8 cellular contexts compared by ENCODE assay signal in the genomic region with DNA sequence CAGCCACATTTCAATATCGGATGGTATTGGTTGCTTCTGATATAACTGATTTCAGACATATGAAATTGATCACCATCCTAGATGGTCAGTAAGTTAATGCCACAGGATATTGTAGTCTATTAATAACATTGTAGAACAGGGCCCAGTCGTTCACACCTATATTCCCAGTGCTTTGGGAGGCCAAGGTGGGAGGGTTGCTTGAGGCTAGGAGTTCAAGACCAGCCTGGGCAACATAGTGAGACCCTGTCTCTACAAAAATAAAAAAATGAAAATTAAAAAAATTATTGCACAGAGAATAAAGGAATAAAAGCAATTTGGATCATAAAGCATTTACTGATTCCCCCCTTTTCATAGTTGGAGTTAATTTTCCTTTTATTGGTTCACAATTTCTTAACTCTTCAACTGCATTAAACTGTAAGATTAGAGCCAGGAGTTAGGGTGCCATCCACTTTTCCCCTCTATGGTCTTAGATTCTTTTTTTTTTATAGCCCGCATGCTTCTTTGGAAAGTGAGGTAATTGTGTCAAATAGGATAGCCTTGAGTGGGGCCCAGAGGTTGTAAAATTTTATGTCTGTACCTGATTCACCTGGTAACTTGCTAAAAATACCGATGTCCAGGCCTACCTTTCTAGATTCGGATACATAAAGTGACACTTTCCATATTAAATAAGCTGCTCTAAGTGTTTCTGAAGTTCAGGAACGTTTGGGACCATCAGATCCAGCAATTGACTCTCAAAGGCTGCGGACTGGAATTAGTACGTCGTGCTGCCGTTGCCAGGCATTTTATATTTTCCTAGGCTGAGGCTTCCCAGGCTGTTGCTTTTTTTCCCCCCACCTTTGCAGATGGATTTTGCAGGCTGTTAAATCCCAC. TPM values are rescaled to one million over a fixed set of nuclear protein-coding genes. Genes with fewer than 3 reads are reported as not detected.
DNase-seq lines count a peak whose midpoint lies in the region; ATAC-seq and TF ChIP-seq lines count a peak whose summit lies in the region.

No MANE protein-coding gene starts in this region.

- no peaks in the 10 kb centered on the region for H3K36me3 ChIP-seq in adrenal gland (replicated peaks in 1 of 2)
- no peaks in the 10 kb centered on the region for H3K36me3 ChIP-seq in liver (ENCODE audit: control insufficient read depth in 4 of 4, insufficient read depth in 3 of 4, low read depth in 1 of 4, low read length in 3 of 4)
- no peaks in the 10 kb centered on the region for H3K36me3 ChIP-seq in tibial nerve

- no peak for TF ChIP-seq RAD21 in liver (IDR thresholded peaks at IDR 0.05)

- CTCF ChIA-PET in activated naive CD4-positive, alpha-beta T cell treated with anti-CD3 and anti-CD28 coated beads for 36 hours (lab: Charles Lee), result interaction anchor here (0.5 kb wide), 1 partner anchor 19 kb away, joined by 3 read pairs; no protein-coding TSS in a partner anchor

- H3K27ac ChIP-seq in adrenal gland (peak overlapping the region; percentile 41 to 92 (median 87)), liver (ENCODE audit: low read depth in 1 of 2, low read length in 2 of 2) (peak overlapping the region; percentile 96 to 99), tibial nerve (peak overlapping the region; percentile 88 to 96 (median 92))

- 21 to 23% (median 22%) methylated on average over 10 of the region's 10 CpGs for WGBS in adrenal gland, 4 donors
- WGBS in liver, result 24% methylated on average over 10 of the region's 10 CpGs
- 23 to 25% methylated on average over 10 of the region's 10 CpGs for WGBS in tibial nerve, 2 donors

- no peaks in the 10 kb centered on the region for H3K9me3 Mint-ChIP-seq in activated naive CD4-positive, alpha-beta T cell treated with anti-CD3 and anti-CD28 coated beads for 36 hours

- H3K27me3 ChIP-seq in adrenal gland (no peaks in the 10 kb centered on the region), liver (ENCODE audit: control insufficient read depth in 4 of 4, insufficient read depth in 4 of 4, low read length in 3 of 4) (no peaks in the 10 kb centered on the region), tibial nerve (no peaks in the 10 kb centered on the region)

- H3K27me3 Mint-ChIP-seq in activated naive CD4-positive, alpha-beta T cell treated with anti-CD3 and anti-CD28 coated beads for 36 hours (ENCODE audit: low read depth), result no peaks in the 10 kb centered on the region

- H3K4me3 ChIP-seq in adrenal gland (peak overlapping the region; percentile 2 to 80 (median 60)), liver (ENCODE audit: low read depth in 1 of 3, low read length in 3 of 3) (peak overlapping the region; percentile 63 to 85 (median 81)), tibial nerve (peak overlapping the region; percentile 56 to 92 (median 80))

- peak overlapping the region; percentile 90 for H3K4me3 Mint-ChIP-seq in activated naive CD4-positive, alpha-beta T cell treated with anti-CD3 and anti-CD28 coated beads for 36 hours

- no peak for DNase-seq in activated naive CD4-positive, alpha-beta T cell treated with anti-CD3 and anti-CD28 coated beads for 36 hours
- no peak for DNase-seq in activated naive CD4-positive, alpha-beta T cell treated with Interleukin-2 at 50 U/mL for 16 hours
- DNase-seq in adrenal gland, result no peak
- DNase-seq in tibial nerve (ENCODE audit: low spot score in 2 of 2), result no peak
- no peak for DNase-seq in left lobe of liver (ENCODE audit: low spot score)

- TF ChIP-seq CTCF in adrenal gland (IDR thresholded peaks at IDR 0.05) (no peak), liver (IDR thresholded peaks at IDR 0.05; ENCODE audit: low read depth, low read length, missing input control) (no peak), tibial nerve (IDR thresholded peaks at IDR 0.05) (no peak)

- H3K9ac ChIP-seq in liver (ENCODE audit: low read depth in 1 of 2, low read length in 2 of 2), result peak overlapping the region; percentile 75 to 93

- intact Hi-C loops in activated naive CD4-positive, alpha-beta T cell treated with anti-CD3 and anti-CD28 coated beads for 36 hours (cut with micrococcal nuclease), result loop anchor here (1.0 to 5.0 kb wide), 8 partner anchors 15 to 1059 kb away; a partner anchor contains a TSS
- intact Hi-C loops in adrenal gland (cut with DNase I), result loop anchor here in 1 of 2 donors (2.0 kb wide), 1 partner anchor 25 kb away; a partner anchor contains a TSS

- peaks cover 26% of the 10 kb centered on the region for H3K4me1 Mint-ChIP-seq in activated naive CD4-positive, alpha-beta T cell treated with anti-CD3 and anti-CD28 coated beads for 36 hours (ENCODE audit: low read depth)

- H3K4me1 ChIP-seq in adrenal gland (replicated peaks in 1 of 2), result peaks cover 0 to 4% of the 10 kb centered on the region in 2 donors
- peaks cover 4 to 42% (median 24%) of the 10 kb centered on the region in 4 donors for H3K4me1 ChIP-seq in liver (ENCODE audit: control insufficient read depth in 4 of 4, insufficient read depth in 4 of 4, low read length in 3 of 4)
- H3K4me1 ChIP-seq in tibial nerve, result peaks cover 0 to 24% (median 9%) of the 10 kb centered on the region in 4 donors

- H3K9me3 ChIP-seq in adrenal gland (replicated peaks in 1 of 3) (no peaks in the 10 kb centered on the region), liver (ENCODE audit: control insufficient read depth in 4 of 4, low read length in 3 of 4) (no peaks in the 10 kb centered on the region), tibial nerve (no peaks in the 10 kb centered on the region)

- H3K36me3 Mint-ChIP-seq in activated naive CD4-positive, alpha-beta T cell treated with anti-CD3 and anti-CD28 coated beads for 36 hours (ENCODE audit: low read depth), result no peaks in the 10 kb centered on the region

- no peak for TF ChIP-seq EP300 in tibial nerve (IDR thresholded peaks at IDR 0.05)

- peak overlapping the region; percentile 93 for H3K27ac Mint-ChIP-seq in activated naive CD4-positive, alpha-beta T cell treated with anti-CD3 and anti-CD28 coated beads for 36 hours

- TF ChIP-seq POLR2A in adrenal gland (IDR thresholded peaks at IDR 0.05) (no peak), tibial nerve (IDR thresholded peaks at IDR 0.05) (no peak)

- ATAC-seq in GM19395 (IDR thresholded peaks at IDR 0.05; ENCODE audit: unreplicated experiment) (no peak), left lobe of liver (no peak), GM21367 (IDR thresholded peaks at IDR 0.05; ENCODE audit: unreplicated experiment) (no peak)

TF ChIP-seq in liver, 16 proteins besides CTCF, POLR2A, EP300 and RAD21 (continues in another document):
- TF ChIP-seq TAF1 (conservative IDR thresholded peaks at IDR 0.05) (no peak), FOXA2 (IDR thresholded peaks at IDR 0.05) (no peak), JUND (IDR thresholded peaks at IDR 0.05) (no peak), YY1 (IDR thresholded peaks at IDR 0.05) (no peak), NR2F2 (IDR thresholded peaks at IDR 0.05) (no peak), HNF4A (conservative IDR thresholded peaks at IDR 0.05) (no peak), RXRA (IDR thresholded peaks at IDR 0.05) (no peak), HNF4G (IDR thresholded peaks at IDR 0.05) (no peak), EGR1 (IDR thresholded peaks at IDR 0.05; ENCODE audit: low read depth in 2 of 2) (no peak), FOXA1 (IDR thresholded peaks at IDR 0.05) (no peak), SP1 (IDR thresholded peaks at IDR 0.05) (no peak), GABPA (IDR thresholded peaks at IDR 0.05 in 1 of 2, conservative IDR thresholded peaks at IDR 0.05 in 1 of 2) (no peak)
- TF ChIP-seq, protein P1, sequence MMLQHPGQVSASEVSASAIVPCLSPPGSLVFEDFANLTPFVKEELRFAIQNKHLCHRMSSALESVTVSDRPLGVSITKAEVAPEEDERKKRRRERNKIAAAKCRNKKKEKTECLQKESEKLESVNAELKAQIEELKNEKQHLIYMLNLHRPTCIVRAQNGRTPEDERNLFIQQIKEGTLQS (IDR thresholded peaks at IDR 0.05), result no peak
- TF ChIP-seq, protein P2, sequence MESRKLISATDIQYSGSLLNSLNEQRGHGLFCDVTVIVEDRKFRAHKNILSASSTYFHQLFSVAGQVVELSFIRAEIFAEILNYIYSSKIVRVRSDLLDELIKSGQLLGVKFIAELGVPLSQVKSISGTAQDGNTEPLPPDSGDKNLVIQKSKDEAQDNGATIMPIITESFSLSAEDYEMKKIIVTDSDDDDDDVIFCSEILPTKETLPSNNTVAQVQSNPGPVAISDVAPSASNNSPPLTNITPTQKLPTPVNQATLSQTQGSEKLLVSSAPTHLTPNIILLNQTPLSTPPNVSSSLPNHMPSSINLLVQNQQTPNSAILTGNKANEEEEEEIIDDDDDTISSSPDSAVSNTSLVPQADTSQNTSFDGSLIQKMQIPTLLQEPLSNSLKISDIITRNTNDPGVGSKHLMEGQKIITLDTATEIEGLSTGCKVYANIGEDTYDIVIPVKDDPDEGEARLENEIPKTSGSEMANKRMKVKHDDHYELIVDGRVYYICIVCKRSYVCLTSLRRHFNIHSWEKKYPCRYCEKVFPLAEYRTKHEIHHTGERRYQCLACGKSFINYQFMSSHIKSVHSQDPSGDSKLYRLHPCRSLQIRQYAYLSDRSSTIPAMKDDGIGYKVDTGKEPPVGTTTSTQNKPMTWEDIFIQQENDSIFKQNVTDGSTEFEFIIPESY (IDR thresholded peaks at IDR 0.05), result no peak
- TF ChIP-seq, protein P3, sequence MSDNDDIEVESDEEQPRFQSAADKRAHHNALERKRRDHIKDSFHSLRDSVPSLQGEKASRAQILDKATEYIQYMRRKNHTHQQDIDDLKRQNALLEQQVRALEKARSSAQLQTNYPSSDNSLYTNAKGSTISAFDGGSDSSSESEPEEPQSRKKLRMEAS (IDR thresholded peaks at IDR 0.05), result no peak

RNA-seq across cellular contexts. Expression of a gene that starts 24.7 kb away (rescaled TPM):
- 10 to 100 TPM; 43.4 to 43.9 TPM for total RNA-seq in activated naive CD4-positive, alpha-beta T cell treated with anti-CD3 and anti-CD28 coated beads for 36 hours
- 10 to 100 TPM; 18.4 to 29.1 (median 22.2) TPM for total RNA-seq in adrenal gland
- 10 to 100 TPM in 2 of 3 donors, 1 to 10 TPM in 1; 8.2 to 45.5 (median 13.1) TPM for polyA plus RNA-seq in adrenal gland
- 10 to 100 TPM; 18.0 to 88.0 TPM for total RNA-seq in liver
- 100 to 1,000 TPM in 1 of 2 donors, 10 to 100 TPM in 1; 43.0 to 110 TPM for polyA plus RNA-seq in liver
- 10 to 100 TPM; 28.2 to 50.9 (median 34.0) TPM for total RNA-seq in tibial nerve
- 76.2 TPM for total RNA-seq in left lobe of liver

RNA-seq across cellular contexts. Expression of a gene that starts 25.1 kb away (rescaled TPM):
- total RNA-seq in activated naive CD4-positive, alpha-beta T cell treated with anti-CD3 and anti-CD28 coated beads for 36 hours, result 10 to 100 TPM; 39.1 to 42.1 TPM
- 10 to 100 TPM; 28.1 to 49.7 (median 38.0) TPM for total RNA-seq in adrenal gland
- polyA plus RNA-seq in adrenal gland, result 10 to 100 TPM in 1 of 3 donors, 1 to 10 TPM in 2; 6.1 to 79.7 (median 7.7) TPM
- total RNA-seq in liver, result 10 to 100 TPM; 20.2 to 24.8 TPM
- 10 to 100 TPM in 1 of 2 donors, 1 to 10 TPM in 1; 7.5 to 12.9 TPM for polyA plus RNA-seq in liver
- 10 to 100 TPM; 15.3 to 20.9 (median 16.9) TPM for total RNA-seq in tibial nerve
- 14.6 TPM for total RNA-seq in left lobe of liver
